ENCODE assay signal across 8 cellular contexts in genomic region chr17:7281074-7281952, GRCh38. TPM values are rescaled to one million over a fixed set of nuclear protein-coding genes. Genes with fewer than 3 reads are reported as not detected.
DNase-seq lines count a peak whose midpoint lies in the region; ATAC-seq, FAIRE-seq and TF ChIP-seq lines count a peak whose summit lies in the region.

SLC2A4 (plus strand) TSS chr17:7281718; CDS start chr17:7281935, 217 bp downstream.

- FAIRE-seq in HepG2 (lab: Jason Lieb, UNC), result peak; percentile 86

- H3K27ac ChIP-seq in HepG2 (ENCODE audit: extremely low read length, insufficient read depth, low read length), result peak within 1 kb of the TSS; percentile 71

- H3K9me3 Mint-ChIP-seq in activated CD4-positive, alpha-beta memory T cell treated with anti-CD3 and anti-CD28 coated beads, Interleukin-2, amount 10 ng/mL, durations not matched to agents 7 days and 5 days, result no peaks in the 10 kb centered on the region

- H3K4me1 Mint-ChIP-seq in activated CD4-positive, alpha-beta memory T cell treated with anti-CD3 and anti-CD28 coated beads, Interleukin-2, amount 10 ng/mL, durations not matched to agents 7 days and 5 days, result peaks cover 24% of the 10 kb centered on the region

- CTCF ChIA-PET in activated CD4-positive, alpha-beta memory T cell treated with anti-CD3 and anti-CD28 coated beads, Interleukin-2, amount 10 ng/mL, durations not matched to agents 7 days and 5 days (lab: Charles Lee), result interaction anchor here (0.6 to 1.5 kb wide), 4 partner anchors 15 to 30 kb away, joined by 3 to 9 read pairs (median 3); partner anchors contain the start of gene CTDNEP1
- CTCF ChIA-PET in HepG2 (lab: Yijun Ruan, JAX; ENCODE audit: low intra/inter-chr PET ratio, low total read pairs), result interaction anchor here (1.2 to 2.9 kb wide), 7 partner anchors 11 to 235 kb away, joined by 3 to 43 read pairs (median 6); partner anchors contain the start of genes CTDNEP1 and ELP5

- POLR2A ChIA-PET in activated CD4-positive, alpha-beta memory T cell treated with anti-CD3 and anti-CD28 coated beads, Interleukin-2, amount 10 ng/mL, durations not matched to agents 7 days and 5 days (lab: Charles Lee), result interaction anchor here (1.1 to 1.6 kb wide), 3 partner anchors 33 to 281 kb away, joined by 3 to 4 read pairs (median 3); partner anchors contain the start of gene SENP3
- POLR2A ChIA-PET in HepG2 (lab: Yijun Ruan, JAX), result interaction anchor here (0.6 to 3.9 kb wide), 30 partner anchors 11 to 346 kb away, joined by 3 to 35 read pairs (median 4); partner anchors contain the start of genes ACADVL, ASGR2, CTDNEP1 and DLG4

- peak within 1 kb of the TSS; percentile 56 for H3K4me3 Mint-ChIP-seq in activated CD4-positive, alpha-beta memory T cell treated with anti-CD3 and anti-CD28 coated beads, Interleukin-2, amount 10 ng/mL, durations not matched to agents 7 days and 5 days

- intact Hi-C loops in HepG2 (cut with micrococcal nuclease; ENCODE audit: unreplicated experiment), result loop anchor here (2.0 to 5.0 kb wide), 2 partner anchors 39 to 65 kb away; partner anchors contain the start of gene GABARAP

- in situ Hi-C loops in HepG2 (cut with HindIII; ENCODE audit: extremely low pct_ligation_motif_present, low pct_unique_long_range_greater_than_20kb), result loop anchor here (10.0 kb wide), 1 partner anchor 237 kb away; the partner anchor contains the start of gene SLC16A11

- peak; percentile 44 to 58; a peak in 1 of 4 replicates for TF ChIP-seq POLR2A in HepG2 (IDR thresholded peaks at IDR 0.05; ENCODE audit: insufficient read depth in 1 of 2, low read depth in 2 of 2, low read length in 2 of 2)

- H3K27me3 Mint-ChIP-seq in activated CD4-positive, alpha-beta memory T cell treated with anti-CD3 and anti-CD28 coated beads, Interleukin-2, amount 10 ng/mL, durations not matched to agents 7 days and 5 days, result peaks cover 30% of the 10 kb centered on the region

- peaks cover 8 to 9% of the 10 kb centered on the region in 2 experiments; a peak in 4 of 5 replicates for H3K36me3 ChIP-seq in HepG2 (replicated peaks in 1 of 2; ENCODE audit: control insufficient read depth in 1 of 2, insufficient read depth in 2 of 2, low read length in 2 of 2)

- peak within 1 kb of the TSS; percentile 80 for H3K9ac ChIP-seq in HepG2 (ENCODE audit: insufficient read depth, low read depth, low read length)

- no peaks in the 10 kb centered on the region for H3K9me3 ChIP-seq in HepG2 (ENCODE audit: low read length)

- no peak for TF ChIP-seq CTCF in HepG2 (CRISPR knock-in tag; IDR thresholded peaks at IDR 0.05)

- H3K4me1 ChIP-seq in HepG2 (ENCODE audit: insufficient read depth, low read length), result peaks cover 38% of the 10 kb centered on the region

- ATAC-seq in HG03045 (IDR thresholded peaks at IDR 0.05; ENCODE audit: unreplicated experiment) (peak; percentile 44), HepG2 (peak; percentile 76), HG03469 (IDR thresholded peaks at IDR 0.05; ENCODE audit: unreplicated experiment) (no peak)

- peak within 1 kb of the TSS; percentile 95 for H3K4me2 ChIP-seq in HepG2 (ENCODE audit: low read depth, low read length)

- no peaks in the 10 kb centered on the region for H4K20me1 ChIP-seq in HepG2 (ENCODE audit: insufficient read depth, low read length)

- H3K27ac Mint-ChIP-seq in activated CD4-positive, alpha-beta memory T cell treated with anti-CD3 and anti-CD28 coated beads, Interleukin-2, amount 10 ng/mL, durations not matched to agents 7 days and 5 days, result no peak within 1 kb of the TSS

- TF ChIP-seq RAD21 in HepG2 (CRISPR knock-in tag; IDR thresholded peaks at IDR 0.05), result no peak

- H2AFZ ChIP-seq in HepG2 (ENCODE audit: low read length), result no peak within 1 kb of the TSS

- TSS peak; percentile 74 for BruUV-seq in HepG2 (replicated peaks; lab: Mats Ljungman, UMichigan)

- no peaks in the 10 kb centered on the region for H3K36me3 Mint-ChIP-seq in activated CD4-positive, alpha-beta memory T cell treated with anti-CD3 and anti-CD28 coated beads, Interleukin-2, amount 10 ng/mL, durations not matched to agents 7 days and 5 days (ENCODE audit: low read depth)

- no peaks in the 10 kb centered on the region for H3K27me3 ChIP-seq in HepG2 (ENCODE audit: control insufficient read depth in 1 of 2, insufficient read depth in 2 of 2, low read length in 2 of 2)

- TF ChIP-seq EP300 in HepG2 (IDR thresholded peaks at IDR 0.05; ENCODE audit: low read depth in 2 of 2, low read length in 2 of 2) (no peak), HepG2 (CRISPR knock-in tag; IDR thresholded peaks at IDR 0.05; ENCODE audit: borderline replicate concordance) (no peak)

- H3K79me2 ChIP-seq in HepG2 (ENCODE audit: insufficient read depth, low read length), result no peaks in the 10 kb centered on the region

- H3K4me3 ChIP-seq in GM08714 (ENCODE audit: low read length) (peak within 1 kb of the TSS; percentile 43; the same call in 1 of the 2 replicates), HepG2 (replicated peaks in 1 of 3; ENCODE audit: insufficient read depth in 1 of 3, low read depth in 2 of 3, low read length in 3 of 3) (peak within 1 kb of the TSS; percentile 66 to 87 (median 85))

- DNase-seq in NCI-H526 treated with DMSO at 0.1 percent for 48 hours (lab: John Stamatoyannopoulos, UW) (peak; percentile 73), dermis microvascular lymphatic vessel endothelial cell (ENCODE audit: low read depth in 2 of 2) (peak; percentile 87 to 95), HepG2 (ENCODE audit: low spot score) (peak; percentile 95)
- DNase-seq in activated CD4-positive, alpha-beta memory T cell treated with anti-CD3 and anti-CD28 coated beads, Interleukin-2, amount 10 ng/mL, durations not matched to agents 7 days and 5 days, result peak; percentile 86
- peak; percentile 91 to 96 for DNase-seq in stimulated activated CD4-positive, alpha-beta T cell treated with anti-CD3 and anti-CD28 coated beads, Interleukin-2, amount 100 ng/mL, for 24 hours

- 0% methylated on average over 18 of the region's 71 CpGs for WGBS in HepG2 (ENCODE audit: low lambda C conversion rate)

TF ChIP-seq in HepG2, 621 proteins besides CTCF, POLR2A, EP300 and RAD21 (continues in another document):
- TF ChIP-seq SMYD3 (CRISPR knock-in tag; IDR thresholded peaks at IDR 0.05) (no peak), ARID4A (CRISPR knock-in tag; IDR thresholded peaks at IDR 0.05; ENCODE audit: borderline replicate concordance) (peak; percentile 48; the same call in 1 of the 2 replicates), EZH2 (conservative IDR thresholded peaks at IDR 0.05; ENCODE audit: low read depth, low read length) (no peak), GTF3A (CRISPR knock-in tag; conservative IDR thresholded peaks at IDR 0.05) (no peak)

RNA-seq across cellular contexts. Expression of gene SLC2A4, which starts in this region (rescaled TPM):
- not detected for total RNA-seq in activated CD4-positive, alpha-beta memory T cell treated with anti-CD3 and anti-CD28 coated beads, Interleukin-2, amount 10 ng/mL, durations not matched to agents 7 days and 5 days
- 0.76 and 0.90 TPM in 2 replicates for total RNA-seq in dermis microvascular lymphatic vessel endothelial cell
- total RNA-seq in HepG2 (2016; rRNA removed; fragmentation: Illumina TruSeq; extraction: Trizol), result 2.6 and 5.8 TPM in 2 replicates
- 1.1 and 1.3 TPM in 2 replicates for total RNA-seq in HepG2 (2016; cell fraction: cytosol; rRNA removed; fragmentation: Illumina TruSeq; extraction: Trizol; ENCODE audit: low read depth)
- total RNA-seq in HepG2 (2016; cell fraction: insoluble cytoplasmic fraction; rRNA removed; fragmentation: Illumina TruSeq; extraction: Trizol), result 2.6 and 6.2 TPM in 2 replicates
- total RNA-seq in HepG2 (2016; cell fraction: membrane; rRNA removed; fragmentation: Illumina TruSeq; extraction: Trizol), result 2.9 and 3.0 TPM in 2 replicates
- 5.2 and 8.4 TPM in 2 replicates for total RNA-seq in HepG2 (2016; cell fraction: nucleus; rRNA removed; fragmentation: Illumina TruSeq; extraction: Trizol)
- 4.9 and 6.3 TPM in 2 replicates for polyA plus RNA-seq in HepG2 (2011; rRNA removed)
- polyA plus RNA-seq in HepG2 (2011; cell fraction: cytosol; rRNA removed), result 3.9 and 5.4 TPM in 2 replicates
- polyA plus RNA-seq in HepG2 (2011; cell fraction: nucleus; rRNA removed), result 13.8 and 15.9 TPM in 2 replicates
- polyA plus RNA-seq in HepG2 (2012), result 1.9 and 2.8 TPM in 2 replicates
- 0.44 and 0.46 TPM in 2 replicates for polyA plus RNA-seq in HepG2 (2016; cell fraction: cytosol; fragmentation: Illumina TruSeq; extraction: Trizol; ENCODE audit: low read depth)
- 1.6 and 2.0 TPM in 2 replicates for polyA plus RNA-seq in HepG2 (2016; cell fraction: insoluble cytoplasmic fraction; fragmentation: Illumina TruSeq; extraction: Trizol; ENCODE audit: low read depth)
- polyA plus RNA-seq in HepG2 (2016; cell fraction: membrane; fragmentation: Illumina TruSeq; extraction: Trizol; ENCODE audit: low read depth), result 1.1 and 1.3 TPM in 2 replicates
- 8.0 and 10.3 TPM in 2 replicates for polyA plus RNA-seq in HepG2 (2016; cell fraction: nucleus; fragmentation: Illumina TruSeq; extraction: Trizol; ENCODE audit: insufficient read depth, low read depth)
- polyA minus RNA-seq in HepG2 (2011; rRNA and poly(A)+ RNA removed; ENCODE audit: low replicate concordance), result 0.68 and 20.8 TPM in 2 replicates
- 5.3 and 5.8 TPM in 2 replicates for polyA minus RNA-seq in HepG2 (2011; cell fraction: cytosol; rRNA and poly(A)+ RNA removed)
- polyA minus RNA-seq in HepG2 (2011; cell fraction: nucleus; rRNA and poly(A)+ RNA removed), result 10.2 and 10.3 TPM in 2 replicates

Comparison
In these comparisons a context has a peak if more than half of its experiments do, and no peak if none do; other contexts are left out.
1. Peak in DNase-seq in activated CD4-positive, alpha-beta memory T cell treated with anti-CD3 and anti-CD28 coated beads, Interleukin-2, amount 10 ng/mL, durations not matched to agents 7 days and 5 days; RNA of the gene not detected or under 1 TPM.
2. Peak in DNase-seq in dermis microvascular lymphatic vessel endothelial cell; RNA of the gene not detected or under 1 TPM.